Comparison of ENCODE assay signal across 16 cellular contexts in the genomic region with DNA sequence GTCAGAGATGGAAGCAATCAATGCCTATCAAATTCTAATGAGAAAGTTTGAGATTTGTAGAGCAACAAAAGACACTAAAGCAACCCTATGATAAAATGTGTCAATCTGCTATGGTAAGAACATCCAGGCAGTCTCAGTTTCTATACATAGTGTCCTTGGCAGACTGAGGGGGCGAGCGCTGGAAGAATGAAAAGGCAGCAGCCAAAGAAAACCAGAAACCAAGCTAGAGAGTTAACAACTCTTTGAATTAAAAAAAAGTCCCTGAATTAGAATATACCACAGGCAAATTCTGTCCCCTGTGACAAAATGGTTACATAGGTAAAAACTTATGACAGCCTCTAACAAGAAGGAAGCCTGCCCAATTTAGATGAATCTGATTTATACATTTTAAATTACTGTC.
A peak's percentile ranks its signal among the peaks of the same experiment; 100 is the strongest.
DNase-seq lines count a peak whose midpoint lies in the region; ATAC-seq and TF ChIP-seq lines count a peak whose summit lies in the region.
"Had no signal": no experiment of that assay in that cellular context is flagged by ENCODE, and none has a peak within 500 bp of the region (broad histone marks: within the 10 kb centered on the region; RNA-seq: fewer than 3 reads in every experiment).

No MANE protein-coding gene starts in this region.

- peaks cover 94% of the 10 kb centered on the region for H3K36me3 Mint-ChIP-seq in activated T-cell treated with anti-CD3 and anti-CD28 coated beads, Interleukin-2, amount 50 U/mL, for 24 hours (ENCODE audit: low read depth)

- H3K27me3 ChIP-seq in gastrocnemius medialis (no peaks in the 10 kb centered on the region), gastroesophageal sphincter (no peaks in the 10 kb centered on the region)

- TF ChIP-seq POLR2A in gastrocnemius medialis (IDR thresholded peaks at IDR 0.05), result no peak
- no peak for TF ChIP-seq POLR2A in gastroesophageal sphincter (IDR thresholded peaks at IDR 0.05)

- no peaks in the 10 kb centered on the region for H3K9me3 Mint-ChIP-seq in activated T-cell treated with anti-CD3 and anti-CD28 coated beads, Interleukin-2, amount 50 U/mL, for 24 hours
- H3K9me3 Mint-ChIP-seq: dendritic cell treated with granulocyte-macrophage colony-stimulating factor and Interleukin-4, amounts not matched to agents 40 ng/mL and 50 ng/mL, for 4 days; nephron progenitor cell had no signal

- H3K4me3 ChIP-seq in gastrocnemius medialis, result no peak overlapping the region
- no peak overlapping the region for H3K4me3 ChIP-seq in gastroesophageal sphincter

- peaks cover 10% of the 10 kb centered on the region for H3K4me1 Mint-ChIP-seq in activated T-cell treated with anti-CD3 and anti-CD28 coated beads, Interleukin-2, amount 50 U/mL, for 24 hours (ENCODE audit: low read depth)

- WGBS in gastroesophageal sphincter (ENCODE audit: low coverage in 1 of 2), 2 donors, result 85 to 100% methylated on average over 2 of the region's 2 CpGs

- H3K27ac Mint-ChIP-seq in activated T-cell treated with anti-CD3 and anti-CD28 coated beads, Interleukin-2, amount 50 U/mL, for 24 hours, result no peak overlapping the region
- H3K27ac Mint-ChIP-seq: dendritic cell treated with granulocyte-macrophage colony-stimulating factor and Interleukin-4, amounts not matched to agents 40 ng/mL and 50 ng/mL, for 4 days; nephron progenitor cell had no signal

- H3K4me3 Mint-ChIP-seq in activated T-cell treated with anti-CD3 and anti-CD28 coated beads, Interleukin-2, amount 50 U/mL, for 24 hours, result no peak overlapping the region
- H3K4me3 Mint-ChIP-seq: dendritic cell treated with granulocyte-macrophage colony-stimulating factor and Interleukin-4, amounts not matched to agents 40 ng/mL and 50 ng/mL, for 4 days; nephron progenitor cell had no signal

- H3K4me1 ChIP-seq in gastrocnemius medialis, result peaks cover 6 to 10% of the 10 kb centered on the region in 2 donors
- H3K4me1 ChIP-seq in gastroesophageal sphincter, result peaks cover 0 to 4% (median 0%) of the 10 kb centered on the region in 3 donors

- intact Hi-C loops in posterior cingulate gyrus (cut with DNase I) (no loop called here), gastrocnemius medialis (cut with DNase I; ENCODE audit: low total_unique reads) (no loop called here)

- ATAC-seq in GM18907 (IDR thresholded peaks at IDR 0.05; ENCODE audit: unreplicated experiment) (peak; percentile 49), HG02798 (IDR thresholded peaks at IDR 0.05; ENCODE audit: poor library complexity, unreplicated experiment) (peak; percentile 44), gastrocnemius medialis (no peak), gastroesophageal sphincter (no peak)

- no peaks in the 10 kb centered on the region for H3K27me3 Mint-ChIP-seq in activated T-cell treated with anti-CD3 and anti-CD28 coated beads, Interleukin-2, amount 50 U/mL, for 24 hours
- H3K27me3 Mint-ChIP-seq: dendritic cell treated with granulocyte-macrophage colony-stimulating factor and Interleukin-4, amounts not matched to agents 40 ng/mL and 50 ng/mL, for 4 days had no signal

- peak overlapping the region; percentile 71; the same call in 1 of the 2 replicates for H3K27ac ChIP-seq in VCaP
- peak overlapping the region in 1 of 4 donors; percentile 5 for H3K27ac ChIP-seq in gastrocnemius medialis
- H3K27ac ChIP-seq in gastroesophageal sphincter, result no peak overlapping the region

- H3K36me3 ChIP-seq in gastrocnemius medialis, result peaks cover 0 to 7% of the 10 kb centered on the region in 2 donors
- peaks cover 0 to 40% of the 10 kb centered on the region in 2 donors for H3K36me3 ChIP-seq in gastroesophageal sphincter

- H3K9me3 ChIP-seq in gastrocnemius medialis, result no peaks in the 10 kb centered on the region
- no peaks in the 10 kb centered on the region for H3K9me3 ChIP-seq in gastroesophageal sphincter

- TF ChIP-seq EP300 in gastroesophageal sphincter (IDR thresholded peaks at IDR 0.05), result no peak

- DNase-seq in posterior cingulate gyrus, result peak in 8 of 10 donors; percentile 11 to 85 (median 42)
- DNase-seq in gastrocnemius medialis, result no peak
- no peak for DNase-seq in NCI-H345 treated with DMSO at 0.1 percent for 48 hours (lab: John Stamatoyannopoulos, UW; ENCODE audit: unreplicated experiment)
- DNase-seq in activated T-cell treated with anti-CD3 and anti-CD28 coated beads, Interleukin-2, amount 50 U/mL, for 24 hours, result no peak
- DNase-seq: activated CD8-positive, alpha-beta memory T cell treated with anti-CD3 and anti-CD28 coated beads, Interleukin-2, amount 50 U/mL, for 4 hours; activated naive CD4-positive, alpha-beta T cell; NCI-H1436 treated with DMSO at 0.1 percent for 48 hours; NCI-H446 treated with DMSO at 0.1 percent for 48 hours; nephron progenitor cell; SHP77; T1000 had no signal

- in situ Hi-C loops in gastrocnemius medialis (cut with MboI; ENCODE audit: low sequenced_read_pairs in 4 of 4), result no loop called here

- no peak for TF ChIP-seq CTCF in VCaP (conservative IDR thresholded peaks at IDR 0.05)
- no peak for TF ChIP-seq CTCF in gastrocnemius medialis (IDR thresholded peaks at IDR 0.05 in 4 of 5, conservative IDR thresholded peaks at IDR 0.05 in 1 of 5)
- no peak for TF ChIP-seq CTCF in gastroesophageal sphincter (IDR thresholded peaks at IDR 0.05)

Comparison
In these comparisons a context has a peak if more than half of its experiments do, and no peak if none do; other contexts are left out.
1. ATAC-seq: peak in GM18907 (single experiment) and HG02798 (single experiment); none in gastrocnemius medialis (0 of 2) and gastroesophageal sphincter (single experiment).
2. DNase-seq: peak in posterior cingulate gyrus (8 of 10); none in gastrocnemius medialis (0 of 2), NCI-H345 treated with DMSO at 0.1 percent for 48 hours (single experiment) and activated T-cell treated with anti-CD3 and anti-CD28 coated beads, Interleukin-2, amount 50 U/mL, for 24 hours (single experiment).